Comparison of ENCODE assay signal across 1 cellular context in the genomic region with DNA sequence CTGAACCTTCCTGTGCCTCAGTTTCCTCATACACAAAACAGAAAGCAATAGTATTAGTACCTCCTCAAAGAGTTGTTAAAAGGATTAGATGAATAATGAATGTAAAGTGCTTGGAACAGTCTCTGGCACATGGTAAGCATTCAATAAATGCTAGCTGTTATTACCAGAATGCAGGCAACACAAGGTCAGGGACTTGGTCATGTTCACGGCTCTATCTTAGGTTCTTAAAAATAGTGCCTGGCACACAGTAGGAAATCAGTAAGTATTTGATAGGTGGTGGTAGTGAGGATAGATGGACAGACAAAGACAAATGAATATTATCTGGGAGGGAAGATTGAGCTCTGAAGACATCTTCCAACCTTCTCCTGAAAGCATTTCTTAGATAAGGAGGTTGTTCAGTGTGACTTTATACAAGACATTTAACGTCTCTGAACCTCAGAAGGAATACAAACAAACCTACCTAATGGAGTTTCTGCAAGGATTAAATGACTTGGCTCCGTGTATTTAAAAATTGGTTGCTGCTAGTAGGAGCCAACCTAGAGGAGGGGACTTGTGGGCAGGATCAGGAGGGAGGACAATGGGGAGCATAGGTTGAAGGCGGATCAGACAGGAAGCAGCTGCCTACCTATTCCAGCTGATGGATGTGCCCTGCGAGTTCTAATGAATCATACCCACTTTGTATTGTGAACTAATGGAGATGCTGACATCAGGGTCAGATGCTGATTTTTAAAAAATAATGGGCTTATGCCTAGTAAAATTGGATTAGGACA.
TF ChIP-seq lines count a peak whose summit lies in the region.

No MANE protein-coding gene starts in this region.

TF ChIP-seq in endothelial cell of umbilical vein, 7 proteins besides CTCF, POLR2A, EP300 and RAD21:
- TF ChIP-seq GATA2 (IDR thresholded peaks at IDR 0.05; ENCODE audit: insufficient read depth, insufficient read length, low read depth, low read length) (no peak), POLR2AphosphoS5 (IDR thresholded peaks at IDR 0.05; ENCODE audit: insufficient read depth, low read depth, low read length) (no peak)
TF ChIP-seq in endothelial cell of umbilical vein: peak in this region for 0.
